Comparison of ENCODE assay signal across 1 cellular context in genomic region chr19:926595-927043, GRCh38.
TF ChIP-seq lines count a peak whose summit lies in the region.

No MANE protein-coding gene starts in this region.

TF ChIP-seq in A549, 52 proteins besides CTCF, POLR2A, EP300 and RAD21 (continued from another document):
- TF ChIP-seq HMGXB4 (CRISPR knock-in tag; IDR thresholded peaks at IDR 0.05; ENCODE audit: borderline replicate concordance): no peak
- no peak for TF ChIP-seq REST (IDR thresholded peaks at IDR 0.05)
